14 cellular contexts compared by ENCODE assay signal in genomic region chr22:42970029-42970428, GRCh38. TPM values are rescaled to one million over a fixed set of nuclear protein-coding genes. Genes with fewer than 3 reads are reported as not detected.
DNase-seq lines count a peak whose midpoint lies in the region; TF ChIP-seq lines count a peak whose summit lies in the region.
"Had no signal": no experiment of that assay in that cellular context is flagged by ENCODE, and none has a peak within 500 bp of the region (broad histone marks: within the 10 kb centered on the region; RNA-seq: fewer than 3 reads in every experiment).

No MANE protein-coding gene starts in this region.

- intact Hi-C loops in Calu3 (cut with micrococcal nuclease; ENCODE audit: unreplicated experiment): loop anchor here (2.0 kb wide), 1 partner anchor 35 kb away; no protein-coding TSS in a partner anchor

- no peak overlapping the region for H3K14ac ChIP-seq in trophoblast cell (ENCODE audit: low read length)

- H2BK5ac ChIP-seq in trophoblast cell (ENCODE audit: low read depth, low read length, poor library complexity): no peak overlapping the region

- peak overlapping the region; percentile 28 for H3K4ac ChIP-seq in trophoblast cell (ENCODE audit: low read depth, low read length)

- H4K8ac ChIP-seq in trophoblast cell (ENCODE audit: low read depth, low read length): no peak overlapping the region

- peaks cover 3% of the 10 kb centered on the region for H3K79me1 ChIP-seq in trophoblast cell (ENCODE audit: low read length)

- DNase-seq in Calu3 (peak; percentile 62), M059J (ENCODE audit: low read depth) (peak; percentile 33), epithelial cell of esophagus (ENCODE audit: low read depth) (peak; percentile 86), trophoblast cell (no peak), cortex of kidney (lab: John Stamatoyannopoulos, UW) (no peak), NCI-H774 (lab: John Stamatoyannopoulos, UW) (no peak), NCI-H2107 (lab: John Stamatoyannopoulos, UW) (no peak), NCI-H2171 treated with DMSO at 0.1 percent for 48 hours (lab: John Stamatoyannopoulos, UW) (no peak)
- DNase-seq: activated CD8-positive, alpha-beta memory T cell treated with anti-CD3 and anti-CD28 coated beads for 24 hours; midbrain; stimulated activated naive CD4-positive, alpha-beta T cell had no signal

- TF ChIP-seq CTCF in Calu3 (IDR thresholded peaks at IDR 0.05; ENCODE audit: unreplicated experiment): no peak
- no peak for TF ChIP-seq CTCF in epithelial cell of esophagus (IDR thresholded peaks at IDR 0.05; ENCODE audit: insufficient read depth, low read depth, low read length, missing control alignments)

- H3K18ac ChIP-seq in trophoblast cell (ENCODE audit: low read length): no peak overlapping the region

- peaks cover 9 to 14% of the 10 kb centered on the region in 2 experiments for H3K4me1 ChIP-seq in trophoblast cell (ENCODE audit: control insufficient read depth in 1 of 2, insufficient read depth in 2 of 2, low read length in 2 of 2)

- H3K79me2 ChIP-seq in trophoblast cell (ENCODE audit: control insufficient read depth, insufficient read depth, low read length, poor library complexity): peaks cover 19% of the 10 kb centered on the region

- CTCF ChIA-PET in Calu3 (lab: Charles Lee): interaction anchor here (1.1 kb wide), 1 partner anchor 10 kb away, joined by 5 read pairs; no protein-coding TSS in a partner anchor

- H3K4me2 ChIP-seq in trophoblast cell (ENCODE audit: low read length): no peak overlapping the region

- no peak overlapping the region for H3K27ac ChIP-seq in trophoblast cell (ENCODE audit: low read depth, low read length)
- H3K27ac ChIP-seq: C4-2B had no signal

- no peaks in the 10 kb centered on the region for H3K9me3 ChIP-seq in trophoblast cell (ENCODE audit: insufficient read depth, low read depth, low read length)

- peak overlapping the region; percentile 90 for H3K27ac Mint-ChIP-seq in Calu3 (ENCODE audit: unreplicated experiment)
- H3K27ac Mint-ChIP-seq: activated naive CD4-positive, alpha-beta T cell treated with anti-CD3 and anti-CD28 coated beads, Interleukin-2, amount 50 U/mL, for 24 hours; T-helper 2 cell treated with Interferon-gamma antibody and Interleukin-4, amounts not matched to agents 5 μg/mL and 100 μg/mL, for 36 hours had no signal

- no peak overlapping the region for H4K91ac ChIP-seq in trophoblast cell (ENCODE audit: low read depth, low read length)

- H2BK120ac ChIP-seq in trophoblast cell (ENCODE audit: insufficient read depth, low read length, poor library complexity): no peak overlapping the region

- H3K4me1 Mint-ChIP-seq in Calu3 (ENCODE audit: low read depth, unreplicated experiment): peaks cover 79% of the 10 kb centered on the region

- no peak overlapping the region for H2AK5ac ChIP-seq in trophoblast cell (ENCODE audit: low read length)

- no peaks in the 10 kb centered on the region for H3K27me3 ChIP-seq in trophoblast cell (ENCODE audit: insufficient read depth, low read length)

- no TSS peak for BruUV-seq in Calu3 (replicated peaks; lab: Mats Ljungman, UMichigan)

- peaks cover 70% of the 10 kb centered on the region for H3K36me3 Mint-ChIP-seq in Calu3 (ENCODE audit: insufficient read depth, unreplicated experiment)

- H3K36me3 ChIP-seq in trophoblast cell (ENCODE audit: control insufficient read depth in 1 of 2, insufficient read depth in 2 of 2, low read length in 2 of 2): peaks cover 2 to 4% of the 10 kb centered on the region in 2 experiments

- no peak overlapping the region for H4K12ac ChIP-seq in trophoblast cell (ENCODE audit: low read depth, low read length)

- no peak overlapping the region for H3K23ac ChIP-seq in trophoblast cell (ENCODE audit: low read length)

- no peak overlapping the region for H2AFZ ChIP-seq in trophoblast cell (ENCODE audit: insufficient read depth, low read length, poor library complexity)

- no peak overlapping the region for H3K4me3 ChIP-seq in epithelial cell of esophagus (ENCODE audit: low read length)
- no peak overlapping the region for H3K4me3 ChIP-seq in trophoblast cell (ENCODE audit: low read depth, low read length)

- no peaks in the 10 kb centered on the region for H3K27me3 Mint-ChIP-seq in Calu3 (ENCODE audit: unreplicated experiment)
- H3K27me3 Mint-ChIP-seq: activated naive CD4-positive, alpha-beta T cell treated with anti-CD3 and anti-CD28 coated beads, Interleukin-2, amount 50 U/mL, for 24 hours had no signal

- no peaks in the 10 kb centered on the region for H3K9me3 Mint-ChIP-seq in Calu3 (ENCODE audit: low read depth, unreplicated experiment)
- H3K9me3 Mint-ChIP-seq: activated naive CD4-positive, alpha-beta T cell treated with anti-CD3 and anti-CD28 coated beads, Interleukin-2, amount 50 U/mL, for 24 hours; T-helper 2 cell treated with Interferon-gamma antibody and Interleukin-4, amounts not matched to agents 5 μg/mL and 100 μg/mL, for 36 hours had no signal

- no peak overlapping the region for H2BK12ac ChIP-seq in trophoblast cell (ENCODE audit: low read length)

- WGBS in trophoblast cell (ENCODE audit: extremely low coverage, insufficient coverage, insufficient read length): no CpG with 5 or more reads among the region's 5 CpGs

- H3K4me3 Mint-ChIP-seq in Calu3 (ENCODE audit: low read depth, unreplicated experiment): peak overlapping the region; percentile 29
- H3K4me3 Mint-ChIP-seq: activated naive CD4-positive, alpha-beta T cell treated with anti-CD3 and anti-CD28 coated beads, Interleukin-2, amount 50 U/mL, for 24 hours; T-helper 2 cell treated with Interferon-gamma antibody and Interleukin-4, amounts not matched to agents 5 μg/mL and 100 μg/mL, for 36 hours had no signal

- no peak overlapping the region for H3K9ac ChIP-seq in trophoblast cell (ENCODE audit: low read length)

RNA-seq across cellular contexts. Expression of gene PACSIN2, which starts 44.9 kb away (rescaled TPM):
- 224 and 230 TPM in 2 replicates for total RNA-seq in Calu3 (2022)
- total RNA-seq in M059J (2014; rRNA removed; shearing (Covaris generic)): 31.0 and 51.0 TPM in 2 replicates
- polyA plus RNA-seq in trophoblast cell (2013): 89.1 and 90.0 TPM in 2 replicates

Comparison
In these comparisons a context has a peak if more than half of its experiments do, and no peak if none do; other contexts are left out.
1. DNase-seq: peak in Calu3 (single experiment), M059J (single experiment) and epithelial cell of esophagus (single experiment); none in trophoblast cell (0 of 2), cortex of kidney (single experiment), NCI-H774 (single experiment), NCI-H2107 (single experiment) and NCI-H2171 treated with DMSO at 0.1 percent for 48 hours (single experiment).